8 cellular contexts compared by ENCODE assay signal in the genomic region with DNA sequence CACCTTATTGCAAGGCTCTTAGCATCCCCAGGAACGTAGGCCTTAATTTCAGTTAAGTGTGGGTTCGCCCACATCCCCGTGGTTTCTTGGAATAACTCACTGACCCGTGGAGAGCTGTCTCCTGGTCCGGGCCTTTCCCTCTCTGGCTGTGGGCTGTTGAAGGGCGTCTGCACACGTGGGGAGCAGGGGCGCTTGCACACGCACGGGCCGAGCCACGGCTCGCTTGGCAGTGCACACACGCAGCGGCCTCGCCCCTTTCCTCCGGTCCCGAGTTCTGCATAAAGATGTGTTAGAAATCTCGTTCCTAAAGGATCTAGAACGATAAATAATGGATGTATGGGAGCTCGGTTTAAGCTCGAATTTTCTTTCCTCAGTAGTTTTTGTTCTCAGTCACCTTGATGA.
DNase-seq lines count a peak whose midpoint lies in the region; ATAC-seq, FAIRE-seq and TF ChIP-seq lines count a peak whose summit lies in the region.

No MANE protein-coding gene starts in this region.

- H3K4me2 ChIP-seq in OCI-LY1 (ENCODE audit: low read length): peak overlapping the region; percentile 88

- peaks cover 13% of the 10 kb centered on the region for H3K4me1 ChIP-seq in OCI-LY1 (ENCODE audit: insufficient read depth, low read length, severe bottlenecking)
- H3K4me1 ChIP-seq in lower lobe of right lung: peaks cover 20% of the 10 kb centered on the region
- peaks cover 4 to 16% (median 13%) of the 10 kb centered on the region in 5 donors for H3K4me1 ChIP-seq in subcutaneous abdominal adipose tissue (ENCODE audit: control insufficient read depth in 5 of 5, insufficient read depth in 5 of 5, low read length in 5 of 5)

- FAIRE-seq in GM12892 (lab: Jason Lieb, UNC): no peak

- no peak for TF ChIP-seq CTCF in OCI-LY1 (IDR thresholded peaks at IDR 0.05; ENCODE audit: low read length)
- no peak for TF ChIP-seq CTCF in choroid plexus epithelial cell (conservative IDR thresholded peaks at IDR 0.05; ENCODE audit: low read depth, low read length)
- TF ChIP-seq CTCF in lower lobe of right lung (IDR thresholded peaks at IDR 0.05): no peak

- ATAC-seq in activated CD8-positive, alpha-beta memory T cell treated with anti-CD3 and anti-CD28 coated beads, Interleukin-2, amount 10 ng/mL, durations not matched to agents 7 days and 5 days: no peak
- ATAC-seq in lower lobe of right lung: peak; percentile 76 to 77

- no peak overlapping the region for H3K27ac Mint-ChIP-seq in activated CD8-positive, alpha-beta memory T cell treated with anti-CD3 and anti-CD28 coated beads, Interleukin-2, amount 10 ng/mL, durations not matched to agents 7 days and 5 days

- CTCF ChIA-PET in activated CD8-positive, alpha-beta memory T cell treated with anti-CD3 and anti-CD28 coated beads, Interleukin-2, amount 10 ng/mL, durations not matched to agents 7 days and 5 days (lab: Charles Lee): no interaction called here

- H3F3A ChIP-seq in OCI-LY1 (ENCODE audit: insufficient read depth, low read length): no peaks in the 10 kb centered on the region

- H3K27me3 ChIP-seq in OCI-LY1 (ENCODE audit: insufficient read depth, low read length) (no peaks in the 10 kb centered on the region), lower lobe of right lung (ENCODE audit: low read depth) (no peaks in the 10 kb centered on the region), subcutaneous abdominal adipose tissue (ENCODE audit: control insufficient read depth in 5 of 5, insufficient read depth in 4 of 5, low read length in 5 of 5) (no peaks in the 10 kb centered on the region)

- peaks cover 16% of the 10 kb centered on the region for H4K20me1 ChIP-seq in OCI-LY1 (ENCODE audit: insufficient read depth, low read length)

- intact Hi-C loops in lower lobe of right lung (cut with DNase I): no loop called here

- peaks cover 12% of the 10 kb centered on the region for H3K4me1 Mint-ChIP-seq in activated CD8-positive, alpha-beta memory T cell treated with anti-CD3 and anti-CD28 coated beads, Interleukin-2, amount 10 ng/mL, durations not matched to agents 7 days and 5 days

- H3K36me3 Mint-ChIP-seq in activated CD8-positive, alpha-beta memory T cell treated with anti-CD3 and anti-CD28 coated beads, Interleukin-2, amount 10 ng/mL, durations not matched to agents 7 days and 5 days: peaks cover 2% of the 10 kb centered on the region

- H3K9me3 ChIP-seq in OCI-LY1 (ENCODE audit: low read length) (no peaks in the 10 kb centered on the region), lower lobe of right lung (no peaks in the 10 kb centered on the region), subcutaneous abdominal adipose tissue (ENCODE audit: control insufficient read depth in 5 of 5, low read length in 5 of 5) (no peaks in the 10 kb centered on the region)

- H3K9me2 ChIP-seq in OCI-LY1 (ENCODE audit: low read depth, low read length): no peaks in the 10 kb centered on the region

- H3K9me3 Mint-ChIP-seq in activated CD8-positive, alpha-beta memory T cell treated with anti-CD3 and anti-CD28 coated beads, Interleukin-2, amount 10 ng/mL, durations not matched to agents 7 days and 5 days (ENCODE audit: low read depth): no peaks in the 10 kb centered on the region

- peak overlapping the region; percentile 41; the same call in 1 of the 2 replicates for H3K9ac ChIP-seq in OCI-LY1 (ENCODE audit: low read length)
- H3K9ac ChIP-seq in subcutaneous abdominal adipose tissue (ENCODE audit: low read length in 5 of 5): peak overlapping the region in 4 of 5 donors; percentile 8 to 75 (median 72)

- no peak overlapping the region for H3K27ac ChIP-seq in OCI-LY1 (ENCODE audit: low read depth, low read length, poor library complexity, severe bottlenecking)
- no peak overlapping the region for H3K27ac ChIP-seq in lower lobe of right lung
- H3K27ac ChIP-seq in subcutaneous abdominal adipose tissue (ENCODE audit: low read depth, low read length): no peak overlapping the region

- peak overlapping the region; percentile 66 for H3K4me3 Mint-ChIP-seq in activated CD8-positive, alpha-beta memory T cell treated with anti-CD3 and anti-CD28 coated beads, Interleukin-2, amount 10 ng/mL, durations not matched to agents 7 days and 5 days

- DNase-seq in activated CD8-positive, alpha-beta memory T cell treated with anti-CD3 and anti-CD28 coated beads, Interleukin-2, amount 10 ng/mL, durations not matched to agents 7 days and 5 days: no peak
- no peak for DNase-seq in activated CD8-positive, alpha-beta memory T cell treated with anti-CD3 and anti-CD28 coated beads, Interleukin-2, amount 50 U/mL, for 48 hours
- no peak for DNase-seq in choroid plexus epithelial cell (ENCODE audit: low read depth)
- DNase-seq in lower lobe of right lung: peak; percentile 51
- DNase-seq in NCI-H187 treated with DMSO at 0.1 percent for 48 hours (lab: John Stamatoyannopoulos, UW): no peak
- no peak for DNase-seq in GM12892 (ENCODE audit: insufficient read length)

- H3K27me3 Mint-ChIP-seq in activated CD8-positive, alpha-beta memory T cell treated with anti-CD3 and anti-CD28 coated beads, Interleukin-2, amount 10 ng/mL, durations not matched to agents 7 days and 5 days: peaks cover 41% of the 10 kb centered on the region

- H3K4me3 ChIP-seq in OCI-LY1 (ENCODE audit: low read depth, low read length, poor library complexity, severe bottlenecking) (peak overlapping the region; percentile 60), choroid plexus epithelial cell (ENCODE audit: low read depth, low read length) (peak overlapping the region; percentile 70), lower lobe of right lung (peak overlapping the region; percentile 57), subcutaneous abdominal adipose tissue (ENCODE audit: low read depth in 1 of 5, low read length in 5 of 5) (peak overlapping the region; percentile 67 to 88 (median 77))

- no peak overlapping the region for H2AFZ ChIP-seq in OCI-LY1 (ENCODE audit: low read length)

- H3K36me3 ChIP-seq in OCI-LY1 (ENCODE audit: insufficient read depth, low read length) (no peaks in the 10 kb centered on the region; the same call in 1 of the 2 replicates), lower lobe of right lung (no peaks in the 10 kb centered on the region), subcutaneous abdominal adipose tissue (ENCODE audit: control insufficient read depth in 5 of 5, insufficient read depth in 5 of 5, low read length in 5 of 5) (no peaks in the 10 kb centered on the region)

- TF ChIP-seq POLR2A in GM12892 (IDR thresholded peaks at IDR 0.05; ENCODE audit: low read depth, low read length): no peak

- H3K79me2 ChIP-seq in OCI-LY1 (ENCODE audit: insufficient read depth, low read length): no peaks in the 10 kb centered on the region
